Comparison of ENCODE assay signal across 24 cellular contexts in the genomic region with DNA sequence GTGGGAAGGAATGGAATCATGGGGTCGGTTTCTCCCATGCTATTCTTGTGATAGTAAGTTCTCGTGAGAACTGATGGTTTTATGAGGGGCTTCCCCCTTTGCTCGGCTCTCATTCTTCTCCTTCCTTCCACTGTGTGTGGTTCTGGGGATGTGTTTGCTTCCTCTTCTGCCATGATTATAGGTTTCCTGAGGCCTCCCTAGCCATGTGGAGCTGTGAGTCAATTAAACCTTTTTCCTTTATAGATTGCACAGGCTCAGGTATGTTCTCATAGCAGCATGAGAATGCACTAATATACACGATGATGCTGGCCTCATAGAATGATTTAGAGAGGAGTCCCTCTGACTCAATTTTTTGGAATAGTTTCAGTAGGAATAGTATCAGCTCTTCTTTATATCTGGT.
"Had no signal": no experiment of that assay in that cellular context is flagged by ENCODE, and none has a peak within 500 bp of the region (broad histone marks: within the 10 kb centered on the region; RNA-seq: fewer than 3 reads in every experiment).

No MANE protein-coding gene starts in this region.

- H3K4me3 Mint-ChIP-seq: activated CD8-positive, alpha-beta T cell treated with anti-CD3 and anti-CD28 coated beads, Interleukin-2, amount 10 ng/mL, durations not matched to agents 7 days and 5 days; activated naive CD4-positive, alpha-beta T cell treated with anti-CD3 and anti-CD28 coated beads, Interleukin-2, amount 10 ng/mL, durations not matched to agents 7 days and 5 days; activated naive CD8-positive, alpha-beta T cell treated with anti-CD3 and anti-CD28 coated beads for 36 hours; activated T-cell treated with anti-CD3 and anti-CD28 coated beads, Interleukin-2, amount 50 U/mL, for 24 hours; activated T-helper 1 cell treated with anti-CD3 and anti-CD28 coated beads, Interleukin-12 subunit alpha, Interleukin-12 subunit beta, Interleukin-2, Interleukin-4 antibody, amounts not matched to agents 30 ng/mL and 10 ng/mL and 1 ng/mL, durations not matched to agents 14 hours and 24 hours and 36 hours; T-helper 1 cell treated with Interleukin-12 subunit alpha and Interleukin-12 subunit beta and Interleukin-4 antibody, amounts not matched to agents 30 μg/mL and 1 μg/mL, for 36 hours; WTC11 had no signal

- H3K27me3 ChIP-seq: brain microvascular endothelial cell had no signal

- ATAC-seq: activated CD8-positive, alpha-beta T cell treated with anti-CD3 and anti-CD28 coated beads, Interleukin-2, amount 10 ng/mL, durations not matched to agents 7 days and 5 days; K562; PC-3; WTC11 had no signal

- H3K27ac ChIP-seq: brain microvascular endothelial cell had no signal

- H3K36me3 ChIP-seq: brain microvascular endothelial cell had no signal

- FAIRE-seq: K562 had no signal

- H3K27ac Mint-ChIP-seq: activated CD8-positive, alpha-beta T cell treated with anti-CD3 and anti-CD28 coated beads, Interleukin-2, amount 10 ng/mL, durations not matched to agents 7 days and 5 days; activated naive CD4-positive, alpha-beta T cell treated with anti-CD3 and anti-CD28 coated beads, Interleukin-2, amount 10 ng/mL, durations not matched to agents 7 days and 5 days; activated naive CD8-positive, alpha-beta T cell treated with anti-CD3 and anti-CD28 coated beads for 36 hours; activated T-cell treated with anti-CD3 and anti-CD28 coated beads, Interleukin-2, amount 50 U/mL, for 24 hours; activated T-helper 1 cell treated with anti-CD3 and anti-CD28 coated beads, Interleukin-12 subunit alpha, Interleukin-12 subunit beta, Interleukin-2, Interleukin-4 antibody, amounts not matched to agents 30 ng/mL and 10 ng/mL and 1 ng/mL, durations not matched to agents 14 hours and 24 hours and 36 hours; T-helper 1 cell treated with Interleukin-12 subunit alpha and Interleukin-12 subunit beta and Interleukin-4 antibody, amounts not matched to agents 30 μg/mL and 1 μg/mL, for 36 hours; WTC11 had no signal

- DNase-seq: activated CD4-positive, alpha-beta T cell treated with anti-CD3 and anti-CD28 coated beads for 48 hours; activated CD4-positive, alpha-beta T cell treated with anti-CD3 and anti-CD28 coated beads, Interleukin-2, amount 50 U/mL, for 4 hours; activated CD4-positive, CD25-positive, alpha-beta regulatory T cell treated with anti-CD3 and anti-CD28 coated beads, Interleukin-2, amount 50 U/mL, for 72 hours; activated CD8-positive, alpha-beta T cell treated with anti-CD3 and anti-CD28 coated beads, Interleukin-2, amount 10 ng/mL, durations not matched to agents 7 days and 5 days; activated effector memory CD4-positive, alpha-beta T cell treated with Interleukin-2 at 50 U/mL for 16 hours; activated naive CD4-positive, alpha-beta T cell treated with anti-CD3 and anti-CD28 coated beads, Interleukin-2, amount 10 ng/mL, durations not matched to agents 7 days and 5 days; activated naive CD8-positive, alpha-beta T cell treated with anti-CD3 and anti-CD28 coated beads for 36 hours; activated T-cell treated with anti-CD3 and anti-CD28 coated beads, Interleukin-2, amount 50 U/mL, for 24 hours; brain microvascular endothelial cell; cerebellar nuclear complex; Kasumi-1; NCI-H1048; NCI-H146; NCI-H187 treated with DMSO at 0.1 percent for 48 hours; NCI-H2171; NCI-H2227 treated with DMSO at 0.1 percent for 48 hours; NCI-H526; NCI-H82; PC-3; SHP77 treated with DMSO at 0.1 percent for 48 hours had no signal

- H3K4me1 Mint-ChIP-seq: activated naive CD4-positive, alpha-beta T cell treated with anti-CD3 and anti-CD28 coated beads, Interleukin-2, amount 10 ng/mL, durations not matched to agents 7 days and 5 days; WTC11 had no signal

- H3K4me3 ChIP-seq: K562 had no signal

- H3K27me3 Mint-ChIP-seq: activated naive CD4-positive, alpha-beta T cell treated with anti-CD3 and anti-CD28 coated beads, Interleukin-2, amount 10 ng/mL, durations not matched to agents 7 days and 5 days; activated naive CD8-positive, alpha-beta T cell treated with anti-CD3 and anti-CD28 coated beads for 36 hours; activated T-cell treated with anti-CD3 and anti-CD28 coated beads, Interleukin-2, amount 50 U/mL, for 24 hours had no signal
